Comparison of ENCODE assay signal across 20 cellular contexts in the genomic region with DNA sequence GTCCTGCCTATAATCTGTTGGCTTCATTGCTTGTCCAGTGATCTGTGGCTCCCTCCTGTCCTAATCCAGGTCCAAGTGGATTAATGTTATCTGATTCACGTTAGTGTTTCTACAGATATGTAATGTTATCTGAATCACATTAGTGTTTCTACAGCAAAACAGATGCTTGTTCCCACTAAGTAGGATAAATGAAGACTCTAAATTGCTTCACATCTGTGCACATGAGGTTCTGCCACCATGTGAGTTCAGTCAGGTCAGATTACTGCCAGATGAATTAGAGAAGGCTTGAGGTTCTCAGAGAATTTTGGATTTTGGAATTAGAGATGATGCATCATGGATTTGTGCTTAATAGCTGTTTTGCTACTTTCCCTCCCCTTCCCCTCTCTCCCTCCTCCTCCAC. TPM values are rescaled to one million over a fixed set of nuclear protein-coding genes. Genes with fewer than 3 reads are reported as not detected.
DNase-seq lines count a peak whose midpoint lies in the region; ATAC-seq and TF ChIP-seq lines count a peak whose summit lies in the region.
"Had no signal": no experiment of that assay in that cellular context is flagged by ENCODE, and none has a peak within 500 bp of the region (broad histone marks: within the 10 kb centered on the region; RNA-seq: fewer than 3 reads in every experiment).

No MANE protein-coding gene starts in this region.

- ATAC-seq in IMR-90 (ENCODE audit: low read depth) (no peak), heart left ventricle (no peak), HG02798 (IDR thresholded peaks at IDR 0.05; ENCODE audit: poor library complexity, unreplicated experiment) (no peak)
- ATAC-seq: Panc1 had no signal

- H2BK20ac ChIP-seq in IMR-90 (ENCODE audit: low read depth, low read length), result no peak overlapping the region

- H2AK5ac ChIP-seq in IMR-90 (ENCODE audit: low read depth, low read length), result no peak overlapping the region

- DNase-seq in IMR-90 (peak; percentile 11), NCI-H82 (lab: John Stamatoyannopoulos, UW) (peak; percentile 99), fibroblast of gingiva (ENCODE audit: low read depth) (peak; percentile 62), heart left ventricle (no peak), GOT3 (lab: John Stamatoyannopoulos, UW) (no peak), NCI-H446 (lab: John Stamatoyannopoulos, UW) (no peak)
- DNase-seq: GF-D8, GM23248, HCEC 1CT, KBM-7, NCI-H1105 treated with DMSO at 0.1 percent for 48 hours, NCI-H187, NCI-H2107, NCI-H226, NCI-H526 treated with DMSO at 0.1 percent for 48 hours, SW 1271 had no signal

- peaks cover 3% of the 10 kb centered on the region; the same call in 1 of the 2 replicates for H4K20me1 ChIP-seq in IMR-90 (ENCODE audit: insufficient read depth, low read length)

- H3K79me1 ChIP-seq in IMR-90 (ENCODE audit: low read depth in 1 of 2, low read length in 2 of 2), result peaks cover 5 to 24% of the 10 kb centered on the region in 2 experiments

- no TSS peak for BruUV-seq in IMR-90 (replicated peaks; lab: Mats Ljungman, UMichigan)

- H3K14ac ChIP-seq in IMR-90 (replicated peaks; ENCODE audit: low read depth, low read length), result no peak overlapping the region

- no peak overlapping the region for H4K91ac ChIP-seq in IMR-90 (ENCODE audit: insufficient read depth, low read depth, low read length)

- no peak for TF ChIP-seq POLR2A in IMR-90 (IDR thresholded peaks at IDR 0.05; ENCODE audit: low read depth, low read length)
- no peak for TF ChIP-seq POLR2A in heart left ventricle (IDR thresholded peaks at IDR 0.05)

- H2BK5ac ChIP-seq in IMR-90 (ENCODE audit: low read depth, low read length, poor library complexity, severe bottlenecking), result no peak overlapping the region

- H4K8ac ChIP-seq in IMR-90 (ENCODE audit: low read depth in 2 of 2, low read length in 2 of 2), result no peak overlapping the region

- no peak overlapping the region for H3K4ac ChIP-seq in IMR-90 (ENCODE audit: low read depth, low read length)

- POLR2A ChIA-PET in IMR-90 (lab: Charles Lee; ENCODE audit: unreplicated experiment), result no interaction called here

- no peak overlapping the region for H4K5ac ChIP-seq in IMR-90 (ENCODE audit: low read depth, low read length)

- no peak overlapping the region for H2BK15ac ChIP-seq in IMR-90 (ENCODE audit: low read depth, low read length)

- no peak overlapping the region for H2BK120ac ChIP-seq in IMR-90 (ENCODE audit: low read depth, low read length)

- no peak overlapping the region for H3K56ac ChIP-seq in IMR-90 (ENCODE audit: extremely low read depth, insufficient read depth, low read length)

- no peak overlapping the region for H2AFZ ChIP-seq in IMR-90 (replicated peaks; ENCODE audit: low read length, poor library complexity)
- H2AFZ ChIP-seq: GM23248 had no signal

- H3K27me3 ChIP-seq in IMR-90 (ENCODE audit: control insufficient read depth, insufficient read depth, low read length), result no peaks in the 10 kb centered on the region
- no peaks in the 10 kb centered on the region for H3K27me3 ChIP-seq in heart left ventricle
- H3K27me3 ChIP-seq: SJCRH30 had no signal

- TF ChIP-seq CTCF in IMR-90 (conservative IDR thresholded peaks at IDR 0.05; ENCODE audit: low read depth, low read length), result no peak
- no peak for TF ChIP-seq CTCF in heart left ventricle (IDR thresholded peaks at IDR 0.05)

- H3K18ac ChIP-seq in IMR-90 (ENCODE audit: low read depth, low read length), result no peak overlapping the region

- intact Hi-C loops in IMR-90 (cut with micrococcal nuclease) (no loop called here), heart left ventricle (cut with DNase I) (loop anchor here in 1 of 10 donors (10.0 kb wide), 1 partner anchor 165 kb away; no protein-coding TSS in a partner anchor)

- H3K9me3 ChIP-seq in IMR-90 (ENCODE audit: control insufficient read depth, insufficient read depth, low read length), result no peaks in the 10 kb centered on the region
- no peaks in the 10 kb centered on the region for H3K9me3 ChIP-seq in heart left ventricle
- H3K9me3 ChIP-seq: SJCRH30 had no signal

- in situ Hi-C loops in IMR-90 (cut with MboI; ENCODE audit: low sequenced_read_pairs), result no loop called here

- H2AK9ac ChIP-seq in IMR-90 (replicated peaks; ENCODE audit: low read depth, low read length, poor library complexity), result no peak overlapping the region

- H3K9ac ChIP-seq in IMR-90 (ENCODE audit: low read depth, low read length), result no peak overlapping the region
- H3K9ac ChIP-seq: GM23248 had no signal

- peaks cover 3% of the 10 kb centered on the region; the same call in 1 of the 2 replicates for H3K4me1 ChIP-seq in IMR-90 (ENCODE audit: control insufficient read depth, insufficient read depth, low read length)
- peaks cover 0 to 24% (median 16%) of the 10 kb centered on the region in 12 donors for H3K4me1 ChIP-seq in heart left ventricle

- H3K4me3 ChIP-seq in IMR-90 (ENCODE audit: insufficient read depth, low read depth, low read length) (no peak overlapping the region), heart left ventricle (no peak overlapping the region)
- H3K4me3 ChIP-seq: GM23248, SJCRH30 had no signal

- 0 out of 2 replicates have a peak, but pooled peaks cover 2% of the 10 kb centered on the region for H3K36me3 ChIP-seq in IMR-90 (ENCODE audit: control insufficient read depth, insufficient read depth, low read length)
- H3K36me3 ChIP-seq in heart left ventricle, result no peaks in the 10 kb centered on the region
- H3K36me3 ChIP-seq: SJCRH30 had no signal

- dilution Hi-C loops in IMR-90 (cut with HindIII; ENCODE audit: low sequenced_read_pairs, unreplicated experiment), result no loop called here

- CTCF ChIA-PET in IMR-90 (lab: Yijun Ruan, JAX), result no interaction called here

- H3K4me2 ChIP-seq in IMR-90 (ENCODE audit: low read depth, low read length), result no peak overlapping the region

- H3K9me1 ChIP-seq in IMR-90 (ENCODE audit: insufficient read depth, low read length), result peaks cover 3% of the 10 kb centered on the region; the same call in 1 of the 2 replicates

- no peak for TF ChIP-seq RAD21 in IMR-90 (IDR thresholded peaks at IDR 0.05; ENCODE audit: low read length)

- H3K27ac ChIP-seq in IMR-90 (ENCODE audit: insufficient read depth, low read length) (no peak overlapping the region), heart left ventricle (no peak overlapping the region)
- H3K27ac ChIP-seq: C4-2B, GM23248, SJCRH30 had no signal

- WGBS in IMR-90 (ENCODE audit: extremely low coverage in 2 of 2, insufficient read length in 1 of 2), 2 experiments, result no CpG with 5 or more reads among the region's 1 CpG
- 18 to 50% (median 37%) methylated on average over 1 of the region's 1 CpG for WGBS in heart left ventricle, 4 donors

- no peak overlapping the region for H3K23ac ChIP-seq in IMR-90 (ENCODE audit: low read depth, low read length)

TF ChIP-seq in IMR-90, 13 proteins besides CTCF, POLR2A, EP300 and RAD21:
- TF ChIP-seq SMC3 (IDR thresholded peaks at IDR 0.05; ENCODE audit: low read depth, low read length) (no peak), FOS (IDR thresholded peaks at IDR 0.05; ENCODE audit: low read depth, low read length) (no peak), CHD1 (IDR thresholded peaks at IDR 0.05; ENCODE audit: low read depth, low read length) (no peak), BHLHE40 (IDR thresholded peaks at IDR 0.05; ENCODE audit: low read depth, low read length) (no peak), RCOR1 (IDR thresholded peaks at IDR 0.05; ENCODE audit: insufficient replicate concordance, low read length) (no peak), MAZ (IDR thresholded peaks at IDR 0.05; ENCODE audit: borderline replicate concordance, low read depth, low read length) (no peak), MXI1 (IDR thresholded peaks at IDR 0.05; ENCODE audit: borderline replicate concordance, low read depth, low read length) (no peak), CEBPB (IDR thresholded peaks at IDR 0.05; ENCODE audit: low read depth, low read length) (no peak)
- TF ChIP-seq, protein P1, sequence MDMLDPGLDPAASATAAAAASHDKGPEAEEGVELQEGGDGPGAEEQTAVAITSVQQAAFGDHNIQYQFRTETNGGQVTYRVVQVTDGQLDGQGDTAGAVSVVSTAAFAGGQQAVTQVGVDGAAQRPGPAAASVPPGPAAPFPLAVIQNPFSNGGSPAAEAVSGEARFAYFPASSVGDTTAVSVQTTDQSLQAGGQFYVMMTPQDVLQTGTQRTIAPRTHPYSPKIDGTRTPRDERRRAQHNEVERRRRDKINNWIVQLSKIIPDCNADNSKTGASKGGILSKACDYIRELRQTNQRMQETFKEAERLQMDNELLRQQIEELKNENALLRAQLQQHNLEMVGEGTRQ (IDR thresholded peaks at IDR 0.05; ENCODE audit: low read depth, low read length), result no peak
- TF ChIP-seq, protein P2, sequence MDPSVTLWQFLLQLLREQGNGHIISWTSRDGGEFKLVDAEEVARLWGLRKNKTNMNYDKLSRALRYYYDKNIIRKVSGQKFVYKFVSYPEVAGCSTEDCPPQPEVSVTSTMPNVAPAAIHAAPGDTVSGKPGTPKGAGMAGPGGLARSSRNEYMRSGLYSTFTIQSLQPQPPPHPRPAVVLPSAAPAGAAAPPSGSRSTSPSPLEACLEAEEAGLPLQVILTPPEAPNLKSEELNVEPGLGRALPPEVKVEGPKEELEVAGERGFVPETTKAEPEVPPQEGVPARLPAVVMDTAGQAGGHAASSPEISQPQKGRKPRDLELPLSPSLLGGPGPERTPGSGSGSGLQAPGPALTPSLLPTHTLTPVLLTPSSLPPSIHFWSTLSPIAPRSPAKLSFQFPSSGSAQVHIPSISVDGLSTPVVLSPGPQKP (IDR thresholded peaks at IDR 0.05; ENCODE audit: borderline replicate concordance, low read depth, low read length), result no peak

RNA-seq across cellular contexts. Expression of a gene that starts 13.2 kb away (rescaled TPM):
- 6.1 and 7.0 TPM in 2 replicates for total RNA-seq in IMR-90 (2012; rRNA removed)
- polyA plus RNA-seq in IMR-90 (2012; rRNA removed), result 1.8 and 2.2 TPM in 2 replicates
- 1.1 and 1.7 TPM in 2 replicates for polyA plus RNA-seq in IMR-90 (2012; cell fraction: cytosol; rRNA removed)
- polyA plus RNA-seq in IMR-90 (2012; cell fraction: nucleus; rRNA removed; ENCODE audit: low replicate concordance), result 3.9 and 6.5 TPM in 2 replicates
- 10 to 100 TPM in 1 of 9 donors, 1 to 10 TPM in 8; 2.3 to 12.8 (median 4.6) TPM for total RNA-seq in heart left ventricle
- polyA plus RNA-seq in heart left ventricle, result 1 to 10 TPM in 1 of 2 donors, under 1 TPM in 1; 0.76 to 1.4 TPM

Comparison
In these comparisons a context has a peak if more than half of its experiments do, and no peak if none do; other contexts are left out.
1. DNase-seq: peak in IMR-90 (single experiment), NCI-H82 (single experiment) and fibroblast of gingiva (single experiment); none in heart left ventricle (0 of 5), GOT3 (single experiment) and NCI-H446 (0 of 2).